ENCODE assay signal across 1 cellular context in the genomic region with DNA sequence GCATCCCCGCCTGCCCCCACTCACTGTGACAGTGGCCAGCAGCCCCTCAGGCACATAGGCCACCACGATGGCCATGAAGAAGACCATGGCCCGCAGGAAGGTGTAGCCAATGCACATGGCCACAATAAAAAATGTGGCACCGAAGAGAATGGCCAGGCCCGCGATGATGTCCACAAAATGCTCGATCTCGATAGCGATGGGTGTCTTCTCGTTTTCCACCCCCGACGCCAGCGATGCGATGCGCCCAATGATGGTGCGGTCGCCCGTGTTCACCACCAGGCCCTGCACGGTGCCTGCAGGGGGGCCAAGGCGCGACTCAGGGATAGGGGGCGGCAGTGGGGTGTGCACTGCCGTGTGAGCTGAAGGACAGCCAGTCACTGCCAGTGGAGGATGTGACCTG.
TF ChIP-seq lines count a peak whose summit lies in the region.

No MANE protein-coding gene starts in this region.

TF ChIP-seq in HepG2, 621 proteins besides CTCF, POLR2A, EP300 and RAD21:
- TF ChIP-seq MEF2D (CRISPR knock-in tag; IDR thresholded peaks at IDR 0.05) (no peak), ZNF329 (CRISPR knock-in tag; IDR thresholded peaks at IDR 0.05; ENCODE audit: low read depth) (no peak), HNRNPLL (IDR thresholded peaks at IDR 0.05; ENCODE audit: low read depth, low read length, poor library complexity, severe bottlenecking) (no peak)
